ENCODE assay signal across 28 cellular contexts in the genomic region with DNA sequence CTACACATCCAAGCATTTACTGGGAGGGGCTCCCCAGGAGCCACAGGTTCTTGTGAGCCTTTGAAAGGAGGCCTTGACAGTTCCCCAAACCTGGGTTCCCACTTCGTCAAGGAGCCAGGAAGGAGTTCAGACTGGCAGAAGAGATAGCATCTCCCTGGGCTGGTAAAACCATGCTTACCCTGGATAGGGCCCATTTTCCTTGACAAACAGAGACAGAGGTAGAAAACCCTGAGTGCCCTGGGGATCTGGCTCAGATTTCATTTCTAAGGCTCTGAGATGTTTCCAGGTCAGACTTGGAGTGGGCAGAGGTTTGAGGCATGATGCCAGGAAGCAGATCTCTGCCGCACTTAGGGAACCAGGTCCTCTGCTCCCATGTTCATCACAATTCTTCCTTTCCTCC. TPM values are rescaled to one million over a fixed set of nuclear protein-coding genes. Genes with fewer than 3 reads are reported as not detected.
DNase-seq lines count a peak whose midpoint lies in the region; ATAC-seq and TF ChIP-seq lines count a peak whose summit lies in the region.
"Had no signal": no experiment of that assay in that cellular context is flagged by ENCODE, and none has a peak within 500 bp of the region (broad histone marks: within the 10 kb centered on the region; RNA-seq: fewer than 3 reads in every experiment).

No MANE protein-coding gene starts in this region.

- DNase-seq in DMS53 (lab: John Stamatoyannopoulos, UW) (peak; percentile 33), DMS53 treated with DMSO at 0.1 percent for 48 hours (lab: John Stamatoyannopoulos, UW; ENCODE audit: unreplicated experiment) (no peak), breast epithelium (ENCODE audit: low spot score in 2 of 2) (no peak), spleen (peak; percentile 38)
- DNase-seq in stimulated activated CD4-positive, alpha-beta T cell treated with anti-CD3 and anti-CD28 coated beads, Interleukin-4, amount 100 ng/mL, for 1 hour, result no peak
- DNase-seq: activated CD8-positive, alpha-beta memory T cell treated with anti-CD3 and anti-CD28 coated beads for 24 hours; activated gamma-delta T cell; activated T-cell treated with anti-CD3 and anti-CD28 coated beads, Interleukin-2, amount 50 U/mL, for 1 hour; effector CD8-positive, alpha-beta T cell; erythroblast; H7; head of caudate nucleus; NCI-H446 treated with DMSO at 0.1 percent for 48 hours; retina; stimulated activated CD4-positive, alpha-beta T cell treated with anti-CD3 and anti-CD28 coated beads, Interleukin-2, amount 100 ng/mL, for 48 hours; T-helper 1 cell; testis had no signal

- POLR2A ChIA-PET in HEK293 (lab: Yijun Ruan, JAX), result no interaction called here

- intact Hi-C loops in breast epithelium (cut with DNase I; ENCODE audit: low total_unique reads), result no loop called here
- intact Hi-C loops in spleen (cut with DNase I; ENCODE audit: low total_unique reads), result no loop called here

- WGBS in spleen, 5 donors, result 59 to 71% (median 70%) methylated on average over 2 of the region's 2 CpGs

- H3K36me3 ChIP-seq in HEK293 (ENCODE audit: control insufficient read depth in 2 of 2, insufficient read depth in 1 of 2, low read length in 2 of 2) (peaks cover 0 to 12% of the 10 kb centered on the region in 2 experiments; a peak in 1 of 3 replicates), breast epithelium (no peaks in the 10 kb centered on the region), spleen (peaks cover 0 to 7% (median 0%) of the 10 kb centered on the region in 6 donors)
- H3K36me3 ChIP-seq: Peyer's patch had no signal

- CTCF ChIA-PET in HEK293 (lab: Yijun Ruan, JAX), result interaction anchor here (0.6 to 2.9 kb wide), 4 partner anchors 13 to 644 kb away, joined by 3 to 9 read pairs (median 4); no protein-coding TSS in a partner anchor

- H3K27me3 ChIP-seq in breast epithelium (no peaks in the 10 kb centered on the region), spleen (replicated peaks in 1 of 7) (peaks cover 0 to 41% (median 13%) of the 10 kb centered on the region in 7 donors)
- H3K27me3 ChIP-seq: Peyer's patch, testis had no signal

- H3K4me1 ChIP-seq in HEK293 (ENCODE audit: control insufficient read depth, insufficient read depth, low read length) (peaks cover 3% of the 10 kb centered on the region), breast epithelium (peaks cover 5 to 16% of the 10 kb centered on the region in 2 donors), spleen (peaks cover 4 to 22% (median 16%) of the 10 kb centered on the region in 6 donors)

- no peaks in the 10 kb centered on the region for H3K9me3 ChIP-seq in HEK293 (ENCODE audit: control insufficient read depth, insufficient read depth, low read depth, low read length)
- no peaks in the 10 kb centered on the region for H3K9me3 ChIP-seq in breast epithelium
- H3K9me3 ChIP-seq in spleen, result no peaks in the 10 kb centered on the region
- H3K9me3 ChIP-seq: Peyer's patch, testis had no signal

- TF ChIP-seq CTCF in HEK293 (tag by site-specific recombination; IDR thresholded peaks at IDR 0.05) (no peak), breast epithelium (IDR thresholded peaks at IDR 0.05) (no peak), spleen (IDR thresholded peaks at IDR 0.05 in 8 of 11, conservative IDR thresholded peaks at IDR 0.05 in 3 of 11) (no peak)

- ATAC-seq in GM18873 (IDR thresholded peaks at IDR 0.05; ENCODE audit: low FRiP score, unreplicated experiment) (no peak), HG03342 (IDR thresholded peaks at IDR 0.05; ENCODE audit: unreplicated experiment) (no peak)
- ATAC-seq: GM12878 had no signal

- H3K27ac ChIP-seq in HEK293 (ENCODE audit: extremely low read depth, low read depth, low read length), result no peak overlapping the region
- H3K27ac ChIP-seq in breast epithelium, result peak overlapping the region; percentile 46 to 97
- H3K27ac ChIP-seq in spleen, result no peak overlapping the region
- H3K27ac ChIP-seq: 22Rv1, Peyer's patch had no signal

- TF ChIP-seq POLR2A in breast epithelium (IDR thresholded peaks at IDR 0.05) (no peak), spleen (IDR thresholded peaks at IDR 0.05) (no peak)

- H3K4me3 ChIP-seq in HEK293 (ENCODE audit: low read depth, low read length), result no peak overlapping the region
- H3K4me3 ChIP-seq in breast epithelium, result no peak overlapping the region
- no peak overlapping the region for H3K4me3 ChIP-seq in spleen
- H3K4me3 ChIP-seq: GM12878, Peyer's patch had no signal

TF ChIP-seq in HEK293, 187 proteins besides CTCF, POLR2A, EP300 and RAD21:
- TF ChIP-seq PATZ1 (tag by site-specific recombination; IDR thresholded peaks at IDR 0.05) (no peak), ZNF558 (tag by site-specific recombination; IDR thresholded peaks at IDR 0.05) (no peak), AEBP2 (tag by site-specific recombination; IDR thresholded peaks at IDR 0.05; ENCODE audit: borderline replicate concordance) (no peak), TCF7L2 (IDR thresholded peaks at IDR 0.05; ENCODE audit: borderline replicate concordance, low read depth, low read length) (no peak), SCRT2 (tag by site-specific recombination; IDR thresholded peaks at IDR 0.05) (0 out of 2 replicates have a peak, but pooled peaks have one; percentile 12), ZNF112 (tag by site-specific recombination; IDR thresholded peaks at IDR 0.05) (no peak), ZFP37 (tag by site-specific recombination; IDR thresholded peaks at IDR 0.05) (no peak), FEZF1 (tag by site-specific recombination; IDR thresholded peaks at IDR 0.05) (no peak)

RNA-seq across cellular contexts. Expression of gene ETNK2, which starts 2.7 kb away (rescaled TPM):
- total RNA-seq in breast epithelium (10 to 100 TPM; 13.8 to 66.1 (median 16.8) TPM), spleen (10 to 100 TPM in 2 of 7 donors, 1 to 10 TPM in 5; 4.4 to 20.8 (median 8.6) TPM)
- polyA plus RNA-seq in spleen, result 1 to 10 TPM; 1.9 to 3.8 (median 2.5) TPM
- total RNA-seq: GM12878 had no signal

RNA-seq across cellular contexts. Expression of gene REN, which starts 17.0 kb away (rescaled TPM):
- total RNA-seq in breast epithelium (not detected), spleen (under 1 TPM in 1 of 7 donors, not detected in 6; 0.25 TPM)
- polyA plus RNA-seq in spleen, result under 1 TPM in 1 of 3 donors, not detected in 2; 0.12 TPM
- total RNA-seq: Daoy, GM12878, H7, LHCN-M2, Peyer's patch, SK-MEL-5, testis had no signal
- polyA plus RNA-seq: GM12878 had no signal

RNA-seq across cellular contexts. Expression of gene KISS1, which starts 47.2 kb away (rescaled TPM):
- total RNA-seq in breast epithelium (not detected), spleen (not detected)
- not detected for polyA plus RNA-seq in spleen
- total RNA-seq: bronchial epithelial cell, GM12878, H7, LHCN-M2, omental fat pad, SK-MEL-5 had no signal
- polyA plus RNA-seq: GM12878 had no signal

Comparison
In these comparisons a context has a peak if more than half of its experiments do, and no peak if none do; other contexts are left out.
1. DNase-seq: peak in DMS53 (single experiment) and spleen (single experiment); none in DMS53 treated with DMSO at 0.1 percent for 48 hours (single experiment), breast epithelium (0 of 2) and stimulated activated CD4-positive, alpha-beta T cell treated with anti-CD3 and anti-CD28 coated beads, Interleukin-4, amount 100 ng/mL, for 1 hour (single experiment).
2. H3K27ac ChIP-seq: peak in breast epithelium (2 of 2); none in HEK293 (single experiment) and spleen (0 of 8).